12 cellular contexts compared by ENCODE assay signal in the genomic region with DNA sequence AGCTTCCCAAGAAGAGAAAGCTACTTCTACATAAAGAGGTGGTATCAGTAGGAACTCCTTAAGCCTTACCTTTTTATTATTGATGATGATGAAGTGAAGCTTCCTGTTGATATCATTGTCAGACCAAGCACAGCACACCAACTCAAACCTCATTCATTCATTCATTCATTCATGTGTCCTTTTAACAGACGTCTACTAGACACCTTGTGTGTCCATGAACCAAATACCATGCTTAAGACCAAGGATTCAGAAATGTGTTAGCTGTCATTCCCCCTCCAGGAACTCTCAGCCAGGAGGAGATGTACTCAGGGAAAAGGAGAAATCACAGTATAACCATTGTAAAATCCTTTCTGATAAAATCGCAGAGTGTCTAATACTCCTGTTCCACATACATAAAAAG.
DNase-seq lines count a peak whose midpoint lies in the region; ATAC-seq and TF ChIP-seq lines count a peak whose summit lies in the region.
"Had no signal": no experiment of that assay in that cellular context is flagged by ENCODE, and none has a peak within 500 bp of the region (broad histone marks: within the 10 kb centered on the region; RNA-seq: fewer than 3 reads in every experiment).

No MANE protein-coding gene starts in this region.

- peak; percentile 4 for ATAC-seq in HCT116
- no peak for ATAC-seq in stimulated activated memory B cell treated with anti-CD40 and anti-IgM and Interleukin-4, amounts not matched to agents 10 μg/mL and 1 μg/mL and 100 μg/mL, for 72 hours
- no peak for ATAC-seq in WTC11
- no peak for ATAC-seq in esophagus mucosa
- no peak for ATAC-seq in GM21526 (IDR thresholded peaks at IDR 0.05; ENCODE audit: low FRiP score, unreplicated experiment)

- intact Hi-C loops in HCT116 (cut with micrococcal nuclease), result loop anchor here (2.0 to 5.0 kb wide), 3 partner anchors 49 to 351 kb away; no protein-coding TSS in a partner anchor

- H2AFZ ChIP-seq in HCT116 (ENCODE audit: low read depth, low read length, poor library complexity, severe bottlenecking), result peak overlapping the region; percentile 42

- no peaks in the 10 kb centered on the region for H4K20me1 ChIP-seq in HCT116 (ENCODE audit: insufficient read depth)

- H3K27me3 ChIP-seq in HCT116 (ENCODE audit: insufficient read depth, low read length), result no peaks in the 10 kb centered on the region

- no peak overlapping the region for H3K4me3 Mint-ChIP-seq in mesothelial cell of epicardium
- H3K4me3 Mint-ChIP-seq in stimulated activated memory B cell treated with anti-CD40 and anti-IgM and Interleukin-4, amounts not matched to agents 10 μg/mL and 1 μg/mL and 100 μg/mL, for 72 hours, result no peak overlapping the region
- no peak overlapping the region for H3K4me3 Mint-ChIP-seq in WTC11
- H3K4me3 Mint-ChIP-seq: H9 had no signal

- DNase-seq in HCT116 (ENCODE audit: low read depth, low spot score) (no peak), caudate nucleus (lab: John Stamatoyannopoulos, UW) (no peak), mesothelial cell of epicardium (ENCODE audit: low spot score in 2 of 2, unreplicated experiment in 2 of 2) (no peak), WTC11 (ENCODE audit: low spot score) (no peak), iPS-NIHi7 (ENCODE audit: extremely low spot score) (no peak)
- DNase-seq: activated naive CD4-positive, alpha-beta T cell; CD4-positive, CD25-positive, alpha-beta regulatory T cell; effector CD4-positive, alpha-beta T cell; H9 had no signal

- BruUV-seq in HCT116 (replicated peaks; lab: Mats Ljungman, UMichigan), result TSS peak; percentile 95

- peak overlapping the region; percentile 94 for H3K27ac ChIP-seq in HCT116 (ENCODE audit: low read depth, low read length)
- peak overlapping the region; percentile 97 for H3K27ac ChIP-seq in caudate nucleus (ENCODE audit: low read depth, low read length)

- peaks cover 5% of the 10 kb centered on the region for H3K9me3 Mint-ChIP-seq in mesothelial cell of epicardium
- no peaks in the 10 kb centered on the region for H3K9me3 Mint-ChIP-seq in stimulated activated memory B cell treated with anti-CD40 and anti-IgM and Interleukin-4, amounts not matched to agents 10 μg/mL and 1 μg/mL and 100 μg/mL, for 72 hours
- H3K9me3 Mint-ChIP-seq in WTC11, result peaks cover 4% of the 10 kb centered on the region; the same call in 1 of the 2 replicates
- H3K9me3 Mint-ChIP-seq: H9 had no signal

- H3K79me2 ChIP-seq in HCT116 (ENCODE audit: insufficient read depth, low read length), result no peaks in the 10 kb centered on the region

- RAD21 ChIA-PET in HCT116 (lab: Charles Lee; ENCODE audit: low non-redundant PET in 1 of 2, low total read pairs in 2 of 2, uncharacterized antibody in 2 of 2, unreplicated experiment in 2 of 2), result interaction anchor here in 1 of 2 experiments (0.5 kb wide), 1 partner anchor 31 kb away, joined by 3 read pairs; no protein-coding TSS in a partner anchor

- H3K36me3 ChIP-seq in HCT116 (ENCODE audit: control insufficient read depth in 1 of 2, insufficient read depth in 2 of 2, low read length in 2 of 2), result no peaks in the 10 kb centered on the region

- H3K9me2 ChIP-seq in HCT116 (ENCODE audit: insufficient read depth), result no peaks in the 10 kb centered on the region

- TF ChIP-seq CTCF in HCT116 (IDR thresholded peaks at IDR 0.05 in 2 of 3, conservative IDR thresholded peaks at IDR 0.05 in 1 of 3; ENCODE audit: borderline replicate concordance in 1 of 3, insufficient read depth in 1 of 3, low read depth in 2 of 3, low read length in 2 of 3) (no peak), mesothelial cell of epicardium (IDR thresholded peaks at IDR 0.05; ENCODE audit: unreplicated experiment) (no peak), WTC11 (IDR thresholded peaks at IDR 0.05) (no peak)

- H3K4me1 Mint-ChIP-seq in mesothelial cell of epicardium, result peaks cover 50% of the 10 kb centered on the region
- peaks cover 16% of the 10 kb centered on the region for H3K4me1 Mint-ChIP-seq in stimulated activated memory B cell treated with anti-CD40 and anti-IgM and Interleukin-4, amounts not matched to agents 10 μg/mL and 1 μg/mL and 100 μg/mL, for 72 hours
- peaks cover 41% of the 10 kb centered on the region for H3K4me1 Mint-ChIP-seq in WTC11

- H3K27ac Mint-ChIP-seq in mesothelial cell of epicardium (peak overlapping the region; percentile 97), WTC11 (no peak overlapping the region)
- peak overlapping the region; percentile 15 for H3K27ac Mint-ChIP-seq in stimulated activated memory B cell treated with anti-CD40 and anti-IgM and Interleukin-4, amounts not matched to agents 10 μg/mL and 1 μg/mL and 100 μg/mL, for 72 hours

- POLR2A ChIA-PET in HCT116 (lab: Charles Lee) (interaction anchor here (1.2 to 2.0 kb wide), 2 partner anchors 11 to 195 kb away, joined by 4 to 7 read pairs; partner anchors contain the start of gene ZFP36L1), WTC11 (lab: Charles Lee) (no interaction called here)

- H3K27me3 Mint-ChIP-seq in mesothelial cell of epicardium (ENCODE audit: low read depth), result no peaks in the 10 kb centered on the region
- no peaks in the 10 kb centered on the region for H3K27me3 Mint-ChIP-seq in stimulated activated memory B cell treated with anti-CD40 and anti-IgM and Interleukin-4, amounts not matched to agents 10 μg/mL and 1 μg/mL and 100 μg/mL, for 72 hours
- no peaks in the 10 kb centered on the region for H3K27me3 Mint-ChIP-seq in WTC11 (ENCODE audit: low read depth)
- H3K27me3 Mint-ChIP-seq: CD4-positive, CD25-positive, alpha-beta regulatory T cell had no signal

- CTCF ChIA-PET in HCT116 (lab: Charles Lee) (interaction anchor here (0.6 to 1.1 kb wide), 2 partner anchors 194 to 349 kb away, joined by 3 read pairs; no protein-coding TSS in a partner anchor), WTC11 (lab: Charles Lee) (interaction anchor here (1.6 kb wide), 1 partner anchor 10 kb away, joined by 8 read pairs; no protein-coding TSS in a partner anchor)

- no peak for TF ChIP-seq RAD21 in HCT116 (IDR thresholded peaks at IDR 0.05; ENCODE audit: low read depth)

- H3K9me3 ChIP-seq in HCT116 (ENCODE audit: control insufficient read depth in 1 of 2, insufficient read depth in 1 of 2, low read depth in 1 of 2, low read length in 2 of 2), result no peaks in the 10 kb centered on the region

- H3K4me1 ChIP-seq in HCT116 (ENCODE audit: control insufficient read depth in 1 of 2, insufficient read depth in 2 of 2, low read length in 2 of 2), result peaks cover 49 to 71% of the 10 kb centered on the region in 2 experiments

- peak overlapping the region; percentile 54 for H3K9ac ChIP-seq in HCT116 (ENCODE audit: low read length)

- no peak for TF ChIP-seq POLR2A in HCT116 (IDR thresholded peaks at IDR 0.05; ENCODE audit: borderline replicate concordance, extremely low read depth, insufficient read depth, insufficient read length)

- H3K36me3 Mint-ChIP-seq in mesothelial cell of epicardium (peaks cover 1% of the 10 kb centered on the region), WTC11 (no peaks in the 10 kb centered on the region)
- no peaks in the 10 kb centered on the region for H3K36me3 Mint-ChIP-seq in stimulated activated memory B cell treated with anti-CD40 and anti-IgM and Interleukin-4, amounts not matched to agents 10 μg/mL and 1 μg/mL and 100 μg/mL, for 72 hours

- 0 out of 4 replicates have a peak overlapping the region, but pooled peaks of 1 of the 2 experiments have one; percentile 6 for H3K4me3 ChIP-seq in HCT116 (replicated peaks in 1 of 2; ENCODE audit: low read depth in 1 of 2, low read length in 2 of 2)

- H3K4me2 ChIP-seq in HCT116 (ENCODE audit: low read length), result peak overlapping the region; percentile 73

TF ChIP-seq in HCT116, 20 proteins besides CTCF, POLR2A, EP300 and RAD21:
- TF ChIP-seq FOSL1 (IDR thresholded peaks at IDR 0.05; ENCODE audit: low read depth) (no peak), ZNF274 (IDR thresholded peaks at IDR 0.05; ENCODE audit: low read depth, low read length) (no peak)

TF ChIP-seq in WTC11, 78 proteins besides CTCF, POLR2A, EP300 and RAD21 (continues in another document):
- TF ChIP-seq EMX1 (CRISPR knock-in tag; IDR thresholded peaks at IDR 0.05) (no peak), ZNF396 (CRISPR knock-in tag; IDR thresholded peaks at IDR 0.05; ENCODE audit: borderline replicate concordance) (no peak), JAZF1 (CRISPR knock-in tag; IDR thresholded peaks at IDR 0.05) (no peak), E2F1 (CRISPR knock-in tag; IDR thresholded peaks at IDR 0.05) (no peak), ZNF317 (CRISPR knock-in tag; IDR thresholded peaks at IDR 0.05; ENCODE audit: borderline replicate concordance, low read depth) (no peak), STAT6 (CRISPR knock-in tag; conservative IDR thresholded peaks at IDR 0.05; ENCODE audit: low read depth) (no peak)
